Comparison of ENCODE assay signal across 24 cellular contexts in the genomic region with DNA sequence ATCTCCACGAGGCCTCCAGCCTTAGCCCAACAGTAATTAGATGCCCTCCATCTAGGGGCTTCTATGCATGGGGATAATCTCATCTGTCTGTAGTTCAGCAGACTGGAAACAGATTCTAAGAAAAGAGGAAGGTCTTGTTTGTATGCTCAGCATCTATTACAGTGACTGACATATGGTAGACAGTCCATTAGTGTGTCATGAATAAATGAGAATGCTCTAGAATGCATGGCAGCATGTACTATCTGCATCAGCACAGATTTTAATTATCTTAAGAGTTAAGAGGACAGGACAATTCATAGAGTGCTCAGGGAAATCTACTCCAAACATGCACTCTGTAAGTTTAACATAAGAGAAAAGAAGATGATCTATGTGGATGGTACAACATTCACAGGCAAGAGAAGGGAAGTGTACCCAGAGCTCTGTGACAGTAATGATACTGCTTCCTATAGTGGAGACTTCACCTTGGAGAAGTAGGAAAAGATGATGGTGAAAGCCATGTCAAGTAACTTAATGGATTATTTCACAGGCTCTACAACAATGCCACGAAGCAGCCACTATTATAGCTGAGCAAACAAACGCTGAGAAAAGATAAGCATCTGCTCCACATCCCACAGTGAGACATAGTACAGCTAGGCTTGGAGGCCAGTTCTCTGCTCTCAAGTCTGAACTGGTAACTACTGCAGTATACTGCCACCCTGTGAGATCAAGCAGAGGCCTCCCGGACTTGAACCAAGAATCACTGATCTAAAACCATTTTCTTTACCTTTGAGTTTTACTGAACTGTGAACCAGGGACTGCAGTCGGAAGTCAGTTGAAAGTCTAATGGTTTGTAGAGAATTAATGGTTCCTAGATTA.
A peak's percentile ranks its signal among the peaks of the same experiment; 100 is the strongest.
DNase-seq lines count a peak whose midpoint lies in the region; ATAC-seq, FAIRE-seq and TF ChIP-seq lines count a peak whose summit lies in the region.
"Had no signal": no experiment of that assay in that cellular context is flagged by ENCODE, and none has a peak within 500 bp of the region (broad histone marks: within the 10 kb centered on the region; RNA-seq: fewer than 3 reads in every experiment).

No MANE protein-coding gene starts in this region.

- H3K9me3 Mint-ChIP-seq in HFFc6 = peaks cover 52% of the 10 kb centered on the region
- H3K9me3 Mint-ChIP-seq: activated naive CD8-positive, alpha-beta T cell treated with anti-CD3 and anti-CD28 coated beads, Interleukin-2, amount 50 U/mL, for 24 hours; brain had no signal

- H3K4me2 ChIP-seq in HepG2 (ENCODE audit: low read depth, low read length) = no peak overlapping the region
- no peak overlapping the region for H3K4me2 ChIP-seq in hepatocyte
- H3K4me2 ChIP-seq: PC-9, SK-N-SH had no signal

- H2AFZ ChIP-seq in HepG2 (ENCODE audit: low read length) (no peak overlapping the region), hepatocyte (no peak overlapping the region)
- H2AFZ ChIP-seq: parathyroid adenoma, PC-9 had no signal

- H3K9me2 ChIP-seq in hepatocyte (replicated peaks; ENCODE audit: insufficient read depth) = no peaks in the 10 kb centered on the region
- H3K9me2 ChIP-seq: SK-N-SH had no signal

- H3K4me1 ChIP-seq in HepG2 (ENCODE audit: insufficient read depth, low read length) (no peaks in the 10 kb centered on the region), right lobe of liver (no peaks in the 10 kb centered on the region), hepatocyte (ENCODE audit: insufficient read depth) (no peaks in the 10 kb centered on the region), HAP-1 (no peaks in the 10 kb centered on the region)
- H3K4me1 ChIP-seq: parathyroid adenoma, vagina had no signal

- TF ChIP-seq EP300 in HepG2 (IDR thresholded peaks at IDR 0.05; ENCODE audit: low read depth in 2 of 2, low read length in 2 of 2) (no peak), HepG2 (CRISPR knock-in tag; IDR thresholded peaks at IDR 0.05; ENCODE audit: borderline replicate concordance) (no peak)

- no peak for TF ChIP-seq CTCF in HepG2 (CRISPR knock-in tag; IDR thresholded peaks at IDR 0.05)
- no peak for TF ChIP-seq CTCF in right lobe of liver (IDR thresholded peaks at IDR 0.05)
- TF ChIP-seq CTCF in hepatocyte (IDR thresholded peaks at IDR 0.05; ENCODE audit: poor library complexity) = no peak
- no peak for TF ChIP-seq CTCF in HFFc6 (IDR thresholded peaks at IDR 0.05)

- no peak overlapping the region for H3K4me3 Mint-ChIP-seq in HFFc6
- H3K4me3 Mint-ChIP-seq: activated naive CD8-positive, alpha-beta T cell treated with anti-CD3 and anti-CD28 coated beads, Interleukin-2, amount 50 U/mL, for 24 hours; brain; naive thymus-derived CD4-positive, alpha-beta T cell had no signal

- in situ Hi-C loops in HepG2 (cut with HindIII; ENCODE audit: extremely low pct_ligation_motif_present, low pct_unique_long_range_greater_than_20kb) (no loop called here), HAP-1 (cut with MboI; ENCODE audit: low sequenced_read_pairs) (no loop called here)

- no peaks in the 10 kb centered on the region for H3K4me1 Mint-ChIP-seq in HFFc6 (ENCODE audit: low read depth)
- H3K4me1 Mint-ChIP-seq: activated naive CD8-positive, alpha-beta T cell treated with anti-CD3 and anti-CD28 coated beads, Interleukin-2, amount 50 U/mL, for 24 hours; brain; naive thymus-derived CD4-positive, alpha-beta T cell had no signal

- peak; percentile 44; the same call in 2 of the 3 replicates for ATAC-seq in HepG2
- no peak for ATAC-seq in right lobe of liver
- ATAC-seq in HG03097 (IDR thresholded peaks at IDR 0.05; ENCODE audit: low FRiP score, unreplicated experiment) = no peak
- ATAC-seq: activated naive CD8-positive, alpha-beta T cell treated with anti-CD3 and anti-CD28 coated beads, Interleukin-2, amount 50 U/mL, for 24 hours; esophagus mucosa; naive thymus-derived CD4-positive, alpha-beta T cell had no signal

- H3K79me2 ChIP-seq in HepG2 (ENCODE audit: insufficient read depth, low read length) (no peaks in the 10 kb centered on the region), hepatocyte (no peaks in the 10 kb centered on the region)
- H3K79me2 ChIP-seq: parathyroid adenoma had no signal

- DNase-seq in HepG2 (ENCODE audit: low spot score) (no peak), right lobe of liver (no peak), NCI-H510A treated with DMSO at 0.1 percent for 48 hours (lab: John Stamatoyannopoulos, UW) (peak; percentile 64), hepatocyte (ENCODE audit: low spot score) (peak; percentile 41), HAP-1 (ENCODE audit: low spot score in 2 of 2) (no peak), HFFc6 (no peak), glomerular visceral epithelial cell (ENCODE audit: extremely low spot score) (no peak)
- DNase-seq: activated CD4-positive, alpha-beta T cell treated with anti-CD3 and anti-CD28 coated beads, Interleukin-2, amount 50 U/mL, for 48 hours; activated effector memory CD4-positive, alpha-beta T cell treated with anti-CD3 and anti-CD28 coated beads, Interleukin-2, amount 50 U/mL, for 16 hours; activated naive CD8-positive, alpha-beta T cell treated with anti-CD3 and anti-CD28 coated beads, Interleukin-2, amount 50 U/mL, for 24 hours; effector CD8-positive, alpha-beta T cell; naive thymus-derived CD4-positive, alpha-beta T cell; NCI-H1694; NCI-H524 treated with DMSO at 0.1 percent for 48 hours; PC-9 had no signal

- no peak overlapping the region for H3K9ac ChIP-seq in HepG2 (ENCODE audit: insufficient read depth, low read depth, low read length)
- H3K9ac ChIP-seq: parathyroid adenoma, SK-N-SH had no signal

- no peaks in the 10 kb centered on the region for H4K20me1 ChIP-seq in HepG2 (ENCODE audit: insufficient read depth, low read length)
- no peaks in the 10 kb centered on the region for H4K20me1 ChIP-seq in hepatocyte (ENCODE audit: insufficient read depth, poor library complexity, severe bottlenecking)

- no peaks in the 10 kb centered on the region for H3K9me3 ChIP-seq in HepG2 (ENCODE audit: low read length)
- no peaks in the 10 kb centered on the region for H3K9me3 ChIP-seq in right lobe of liver
- H3K9me3 ChIP-seq in hepatocyte (ENCODE audit: low read depth) = no peaks in the 10 kb centered on the region
- no peaks in the 10 kb centered on the region for H3K9me3 ChIP-seq in HAP-1
- H3K9me3 ChIP-seq: SK-N-SH, vagina had no signal

- CTCF ChIA-PET in HepG2 (lab: Yijun Ruan, JAX; ENCODE audit: low intra/inter-chr PET ratio, low total read pairs) = no interaction called here

- WGBS in HepG2 (ENCODE audit: low lambda C conversion rate) = 6% methylated on average over 5 of the region's 5 CpGs
- WGBS in right lobe of liver (ENCODE audit: insufficient coverage, low coverage, low lambda C conversion rate, missing lambda C conversion rate) = 31% methylated on average over 5 of the region's 5 CpGs
- WGBS in hepatocyte (ENCODE audit: low lambda C conversion rate, missing lambda C conversion rate) = 41% methylated on average over 5 of the region's 5 CpGs

- FAIRE-seq in HepG2 (lab: Jason Lieb, UNC) = peak; percentile 18
- FAIRE-seq: frontal cortex, GM12891, H1 had no signal

- H3K27me3 ChIP-seq in HepG2 (ENCODE audit: control insufficient read depth in 1 of 2, insufficient read depth in 2 of 2, low read length in 2 of 2) = no peaks in the 10 kb centered on the region
- no peaks in the 10 kb centered on the region for H3K27me3 ChIP-seq in right lobe of liver
- H3K27me3 ChIP-seq in hepatocyte = no peaks in the 10 kb centered on the region
- H3K27me3 ChIP-seq in HAP-1 (ENCODE audit: low read depth) = no peaks in the 10 kb centered on the region
- H3K27me3 ChIP-seq: vagina had no signal

- POLR2A ChIA-PET in HepG2 (lab: Yijun Ruan, JAX) = no interaction called here

- no peak for TF ChIP-seq RAD21 in HepG2 (CRISPR knock-in tag; IDR thresholded peaks at IDR 0.05)

- H3K27ac Mint-ChIP-seq in HFFc6 = no peak overlapping the region
- H3K27ac Mint-ChIP-seq: activated naive CD8-positive, alpha-beta T cell treated with anti-CD3 and anti-CD28 coated beads, Interleukin-2, amount 50 U/mL, for 24 hours; naive thymus-derived CD4-positive, alpha-beta T cell had no signal

- H3K36me3 ChIP-seq in HepG2 (replicated peaks in 1 of 2; ENCODE audit: control insufficient read depth in 1 of 2, insufficient read depth in 2 of 2, low read length in 2 of 2) (no peaks in the 10 kb centered on the region), right lobe of liver (no peaks in the 10 kb centered on the region), hepatocyte (replicated peaks; ENCODE audit: insufficient read depth, low read depth) (no peaks in the 10 kb centered on the region), HAP-1 (replicated peaks) (no peaks in the 10 kb centered on the region)
- H3K36me3 ChIP-seq: vagina had no signal

- H3K27ac ChIP-seq in HepG2 (ENCODE audit: extremely low read length, insufficient read depth, low read length) (no peak overlapping the region), right lobe of liver (no peak overlapping the region), hepatocyte (peak overlapping the region; percentile 14)
- H3K27ac ChIP-seq: parathyroid adenoma, PC-9, vagina had no signal

- intact Hi-C loops in HepG2 (cut with micrococcal nuclease; ENCODE audit: unreplicated experiment) = no loop called here
- intact Hi-C loops in right lobe of liver (cut with DNase I) = no loop called here

- no peak overlapping the region for H3K4me3 ChIP-seq in HepG2 (replicated peaks in 1 of 3; ENCODE audit: insufficient read depth in 1 of 3, low read depth in 2 of 3, low read length in 3 of 3)
- H3K4me3 ChIP-seq in right lobe of liver = no peak overlapping the region
- H3K4me3 ChIP-seq in hepatocyte = no peak overlapping the region
- no peak overlapping the region for H3K4me3 ChIP-seq in HAP-1
- H3K4me3 ChIP-seq: PC-9, vagina had no signal

- no peaks in the 10 kb centered on the region for H3K36me3 Mint-ChIP-seq in HFFc6 (ENCODE audit: low read depth)
- H3K36me3 Mint-ChIP-seq: brain had no signal

- no TSS peak for BruUV-seq in HepG2 (replicated peaks; lab: Mats Ljungman, UMichigan)

- no peaks in the 10 kb centered on the region for H3K27me3 Mint-ChIP-seq in HFFc6 (ENCODE audit: insufficient read depth)
- H3K27me3 Mint-ChIP-seq: activated naive CD8-positive, alpha-beta T cell treated with anti-CD3 and anti-CD28 coated beads, Interleukin-2, amount 50 U/mL, for 24 hours; brain; naive thymus-derived CD4-positive, alpha-beta T cell had no signal

- TF ChIP-seq POLR2A in HepG2 (IDR thresholded peaks at IDR 0.05; ENCODE audit: insufficient read depth in 1 of 2, low read depth in 2 of 2, low read length in 2 of 2) = no peak
- TF ChIP-seq POLR2A in right lobe of liver (IDR thresholded peaks at IDR 0.05) = no peak

TF ChIP-seq in HepG2, 621 proteins besides CTCF, POLR2A, EP300 and RAD21 (continues in another document):
- no peak for TF ChIP-seq RFX1 (IDR thresholded peaks at IDR 0.05)
- TF ChIP-seq CCDC6 (CRISPR knock-in tag; IDR thresholded peaks at IDR 0.05) = no peak
- no peak for TF ChIP-seq ZNF354B (CRISPR knock-in tag; IDR thresholded peaks at IDR 0.05)
- no peak for TF ChIP-seq NFYC (CRISPR knock-in tag; IDR thresholded peaks at IDR 0.05)
- no peak for TF ChIP-seq ZBTB3 (CRISPR knock-in tag; IDR thresholded peaks at IDR 0.05; ENCODE audit: borderline replicate concordance, low read depth)
- TF ChIP-seq SCMH1 (CRISPR knock-in tag; IDR thresholded peaks at IDR 0.05; ENCODE audit: borderline replicate concordance) = no peak

Comparison
In these comparisons a context has a peak if more than half of its experiments do, and no peak if none do; other contexts are left out.
1. DNase-seq: peak in NCI-H510A treated with DMSO at 0.1 percent for 48 hours (single experiment) and hepatocyte (single experiment); none in HepG2 (single experiment), right lobe of liver (0 of 3), HAP-1 (0 of 2), HFFc6 (single experiment) and glomerular visceral epithelial cell (single experiment).